Comparison of ENCODE assay signal across 11 cellular contexts in genomic region chr2:118738524-118739308, GRCh38.
DNase-seq lines count a peak whose midpoint lies in the region; ATAC-seq and TF ChIP-seq lines count a peak whose summit lies in the region.
"Had no signal": no experiment of that assay in that cellular context is flagged by ENCODE, and none has a peak within 500 bp of the region (broad histone marks: within the 10 kb centered on the region; RNA-seq: fewer than 3 reads in every experiment).

No MANE protein-coding gene starts in this region.

- TF ChIP-seq CTCF in RWPE2 (IDR thresholded peaks at IDR 0.05; ENCODE audit: poor library complexity, severe bottlenecking) = no peak
- TF ChIP-seq CTCF in fibroblast of the aortic adventitia (IDR thresholded peaks at IDR 0.05; ENCODE audit: insufficient read depth, low read length) = no peak

- peaks cover 15% of the 10 kb centered on the region for H3K4me1 ChIP-seq in RWPE2 (ENCODE audit: insufficient read depth, poor library complexity, severe bottlenecking)

- peak; percentile 100 for ATAC-seq in RWPE2 (ENCODE audit: low read depth)
- ATAC-seq in GM19397 (IDR thresholded peaks at IDR 0.05; ENCODE audit: unreplicated experiment) = no peak

- H3K27ac ChIP-seq in RWPE2 (ENCODE audit: poor library complexity, severe bottlenecking) = peak overlapping the region; percentile 77
- H3K27ac ChIP-seq: cardiac muscle cell had no signal

- H3K9me3 ChIP-seq in RWPE2 (ENCODE audit: severe bottlenecking) = no peaks in the 10 kb centered on the region

- H3K36me3 ChIP-seq in RWPE2 (ENCODE audit: low read depth) = no peaks in the 10 kb centered on the region
- H3K36me3 ChIP-seq: cardiac muscle cell had no signal

- H3K27me3 ChIP-seq in RWPE2 (ENCODE audit: insufficient read depth, poor library complexity, severe bottlenecking) = no peaks in the 10 kb centered on the region
- H3K27me3 ChIP-seq: cardiac muscle cell had no signal

- DNase-seq in ELF-1 (ENCODE audit: low read depth, low spot score) (peak; percentile 39), RWPE2 (ENCODE audit: low spot score) (peak; percentile 83), fibroblast of the aortic adventitia (ENCODE audit: low read depth) (peak; percentile 99), pulmonary artery endothelial cell (ENCODE audit: low read depth, low spot score) (peak; percentile 92), NCI-H2196 (lab: John Stamatoyannopoulos, UW; ENCODE audit: unreplicated experiment) (no peak), KG1 (lab: John Stamatoyannopoulos, UW) (no peak)
- DNase-seq in stimulated activated naive CD4-positive, alpha-beta T cell (lab: John Stamatoyannopoulos, UW) = no peak
- DNase-seq: naive B cell, NCI-H1092 treated with DMSO at 0.1 percent for 48 hours had no signal

- H3K4me3 ChIP-seq in RWPE2 (ENCODE audit: severe bottlenecking) (no peak overlapping the region), fibroblast of the aortic adventitia (ENCODE audit: low read depth, low read length) (no peak overlapping the region)
- H3K4me3 ChIP-seq: cardiac muscle cell had no signal

Comparison
In these comparisons a context has a peak if more than half of its experiments do, and no peak if none do; other contexts are left out.
1. DNase-seq: peak in ELF-1 (single experiment), RWPE2 (single experiment), fibroblast of the aortic adventitia (single experiment) and pulmonary artery endothelial cell (single experiment); none in NCI-H2196 (single experiment), stimulated activated naive CD4-positive, alpha-beta T cell (0 of 6) and KG1 (single experiment).